In the genomic region with DNA sequence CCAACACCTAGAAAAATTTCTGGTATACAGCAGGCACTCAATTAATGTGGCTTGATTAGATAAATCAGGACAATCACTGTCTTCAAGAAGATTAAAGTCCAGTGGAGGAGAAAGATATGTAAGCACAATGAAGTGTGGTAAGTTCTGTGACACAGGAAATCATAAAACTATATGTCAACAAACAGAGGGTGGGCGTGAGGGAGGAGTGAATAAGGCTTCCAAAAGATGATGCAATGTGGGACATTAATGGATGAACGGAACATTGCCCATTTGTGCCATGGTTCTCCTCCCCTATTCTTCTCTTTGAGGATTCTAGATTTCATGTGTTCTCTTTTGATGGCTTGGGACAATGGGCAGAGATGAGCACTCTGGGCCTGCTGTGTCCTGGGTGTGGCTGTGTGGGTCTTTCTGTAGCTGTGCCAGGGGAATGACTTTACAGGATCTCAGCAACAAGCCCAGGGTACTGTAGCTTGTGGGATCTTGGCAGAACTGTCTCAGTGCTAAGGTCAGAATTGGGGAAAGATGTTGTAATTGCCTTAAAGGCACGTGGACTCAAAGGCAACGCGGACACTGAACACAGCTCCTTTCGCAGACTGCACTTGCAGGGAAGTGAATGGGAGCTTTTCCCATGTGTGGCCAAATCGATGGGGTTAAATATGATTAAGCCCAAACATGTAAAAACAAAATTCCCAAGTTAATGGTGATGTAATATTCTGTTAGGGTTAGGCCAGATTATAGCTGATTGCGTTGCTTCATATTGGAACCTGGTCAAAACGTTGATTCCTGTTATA, we compare ENCODE assay signal across 16 cellular contexts.
A peak's percentile ranks its signal among the peaks of the same experiment; 100 is the strongest.
DNase-seq lines count a peak whose midpoint lies in the region; ATAC-seq and TF ChIP-seq lines count a peak whose summit lies in the region.
"Had no signal": no experiment of that assay in that cellular context is flagged by ENCODE, and none has a peak within 500 bp of the region (broad histone marks: within the 10 kb centered on the region; RNA-seq: fewer than 3 reads in every experiment).

No MANE protein-coding gene starts in this region.

- H3K9me3 Mint-ChIP-seq in osteocyte (ENCODE audit: unreplicated experiment): peaks cover 18% of the 10 kb centered on the region
- no peaks in the 10 kb centered on the region for H3K9me3 Mint-ChIP-seq in T-helper 2 cell treated with Interferon-gamma antibody and Interleukin-4, amounts not matched to agents 5 μg/mL and 100 μg/mL, for 36 hours

- TF ChIP-seq CTCF in Panc1 (IDR thresholded peaks at IDR 0.05) (no peak), osteocyte (IDR thresholded peaks at IDR 0.05) (no peak)

- H3K4me1 Mint-ChIP-seq in osteocyte (ENCODE audit: unreplicated experiment): peaks cover 16% of the 10 kb centered on the region
- H3K4me1 Mint-ChIP-seq in T-helper 2 cell treated with Interferon-gamma antibody and Interleukin-4, amounts not matched to agents 5 μg/mL and 100 μg/mL, for 36 hours (ENCODE audit: low read depth): no peaks in the 10 kb centered on the region
- H3K4me1 Mint-ChIP-seq: activated CD4-positive, alpha-beta T cell treated with anti-CD3 and anti-CD28 coated beads for 36 hours; CD14-positive monocyte had no signal

- no peaks in the 10 kb centered on the region for H3K36me3 ChIP-seq in Panc1 (ENCODE audit: control insufficient read depth, insufficient read depth, low read length)

- no peaks in the 10 kb centered on the region for H3K4me1 ChIP-seq in Panc1 (ENCODE audit: control insufficient read depth, insufficient read depth, low read length)

- H3K36me3 Mint-ChIP-seq in osteocyte (ENCODE audit: unreplicated experiment): no peaks in the 10 kb centered on the region
- no peaks in the 10 kb centered on the region for H3K36me3 Mint-ChIP-seq in T-helper 2 cell treated with Interferon-gamma antibody and Interleukin-4, amounts not matched to agents 5 μg/mL and 100 μg/mL, for 36 hours (ENCODE audit: low read depth)
- H3K36me3 Mint-ChIP-seq: CD14-positive monocyte had no signal

- no peak overlapping the region for H3K4me3 Mint-ChIP-seq in osteocyte (ENCODE audit: unreplicated experiment)
- no peak overlapping the region for H3K4me3 Mint-ChIP-seq in T-helper 2 cell treated with Interferon-gamma antibody and Interleukin-4, amounts not matched to agents 5 μg/mL and 100 μg/mL, for 36 hours
- H3K4me3 Mint-ChIP-seq: activated CD4-positive, alpha-beta T cell treated with anti-CD3 and anti-CD28 coated beads for 36 hours; CD14-positive monocyte had no signal

- CTCF ChIA-PET in Panc1 (lab: Charles Lee): no interaction called here

- peak overlapping the region; percentile 19 for H3K27ac Mint-ChIP-seq in osteocyte (ENCODE audit: unreplicated experiment)
- H3K27ac Mint-ChIP-seq in T-helper 2 cell treated with Interferon-gamma antibody and Interleukin-4, amounts not matched to agents 5 μg/mL and 100 μg/mL, for 36 hours: no peak overlapping the region
- H3K27ac Mint-ChIP-seq: activated CD4-positive, alpha-beta T cell treated with anti-CD3 and anti-CD28 coated beads for 36 hours; CD14-positive monocyte had no signal

- BruUV-seq in Panc1 (replicated peaks; lab: Mats Ljungman, UMichigan): no TSS peak

- DNase-seq in ELR (ENCODE audit: low read depth): peak; percentile 48
- no peak for DNase-seq in Panc1 (ENCODE audit: low read depth, low spot score)
- peak; percentile 78 for DNase-seq in fibroblast of peridontal ligament (ENCODE audit: extremely low read depth)
- DNase-seq in osteocyte (ENCODE audit: extremely low spot score, unreplicated experiment): no peak
- DNase-seq in putamen (ENCODE audit: low spot score): no peak
- no peak for DNase-seq in COLO829 (ENCODE audit: low spot score)
- DNase-seq in activated CD4-positive, alpha-beta T cell treated with anti-CD3 and anti-CD28 coated beads, Interleukin-2, amount 50 U/mL, for 48 hours: no peak
- DNase-seq in T-helper 2 cell treated with Interferon-gamma antibody and Interleukin-4, amounts not matched to agents 5 μg/mL and 100 μg/mL, for 36 hours (ENCODE audit: low spot score): no peak
- DNase-seq: activated CD4-positive, alpha-beta T cell treated with anti-CD3 and anti-CD28 coated beads for 36 hours; caudate nucleus; NCI-H1105 treated with DMSO at 0.1 percent for 48 hours; NCI-H774; nucleus accumbens; stimulated activated CD4-positive, alpha-beta T cell treated with anti-CD3 and anti-CD28 coated beads, Interleukin-2, amount 100 ng/mL, for 48 hours; stimulated activated naive CD8-positive, alpha-beta T cell treated with anti-CD3 and anti-CD28 coated beads, Interleukin-15, Interleukin-2, amounts not matched to agents 100 U/mL and 50 U/mL, for 24 hours had no signal

- H3K27me3 Mint-ChIP-seq in osteocyte (ENCODE audit: unreplicated experiment): no peaks in the 10 kb centered on the region
- H3K27me3 Mint-ChIP-seq in T-helper 2 cell treated with Interferon-gamma antibody and Interleukin-4, amounts not matched to agents 5 μg/mL and 100 μg/mL, for 36 hours (ENCODE audit: low read depth): no peaks in the 10 kb centered on the region
- H3K27me3 Mint-ChIP-seq: activated CD4-positive, alpha-beta T cell treated with anti-CD3 and anti-CD28 coated beads for 36 hours had no signal

- no peak overlapping the region for H3K4me3 ChIP-seq in Panc1 (ENCODE audit: low read depth in 2 of 2, low read length in 2 of 2)

- peak overlapping the region; percentile 57; the same call in 1 of the 2 replicates for H3K27ac ChIP-seq in Panc1 (ENCODE audit: low read length)

- intact Hi-C loops in Panc1 (cut with micrococcal nuclease; ENCODE audit: unreplicated experiment): no loop called here

- ATAC-seq in Panc1: no peak
- ATAC-seq: activated CD4-positive, alpha-beta T cell treated with anti-CD3 and anti-CD28 coated beads for 36 hours; stimulated activated naive CD8-positive, alpha-beta T cell treated with anti-CD3 and anti-CD28 coated beads, Interleukin-15, Interleukin-2, amounts not matched to agents 100 U/mL and 50 U/mL, for 24 hours had no signal

- in situ Hi-C loops in Panc1 (cut with HindIII; ENCODE audit: low pct_unique_long_range_greater_than_20kb, low sequenced_read_pairs): no loop called here

- H3K9me3 ChIP-seq in Panc1 (ENCODE audit: control insufficient read depth, insufficient read depth, low read depth, low read length): no peaks in the 10 kb centered on the region

- H3K27me3 ChIP-seq in Panc1 (ENCODE audit: control insufficient read depth, insufficient read depth, low read length): no peaks in the 10 kb centered on the region

- POLR2A ChIA-PET in Panc1 (lab: Charles Lee): no interaction called here

Comparison
In these comparisons a context has a peak if more than half of its experiments do, and no peak if none do; other contexts are left out.
1. DNase-seq: peak in ELR (single experiment) and fibroblast of peridontal ligament (single experiment); none in Panc1 (single experiment), osteocyte (single experiment), putamen (single experiment), COLO829 (single experiment), activated CD4-positive, alpha-beta T cell treated with anti-CD3 and anti-CD28 coated beads, Interleukin-2, amount 50 U/mL, for 48 hours (0 of 2) and T-helper 2 cell treated with Interferon-gamma antibody and Interleukin-4, amounts not matched to agents 5 μg/mL and 100 μg/mL, for 36 hours (single experiment).